28 cellular contexts compared by ENCODE assay signal in the genomic region with DNA sequence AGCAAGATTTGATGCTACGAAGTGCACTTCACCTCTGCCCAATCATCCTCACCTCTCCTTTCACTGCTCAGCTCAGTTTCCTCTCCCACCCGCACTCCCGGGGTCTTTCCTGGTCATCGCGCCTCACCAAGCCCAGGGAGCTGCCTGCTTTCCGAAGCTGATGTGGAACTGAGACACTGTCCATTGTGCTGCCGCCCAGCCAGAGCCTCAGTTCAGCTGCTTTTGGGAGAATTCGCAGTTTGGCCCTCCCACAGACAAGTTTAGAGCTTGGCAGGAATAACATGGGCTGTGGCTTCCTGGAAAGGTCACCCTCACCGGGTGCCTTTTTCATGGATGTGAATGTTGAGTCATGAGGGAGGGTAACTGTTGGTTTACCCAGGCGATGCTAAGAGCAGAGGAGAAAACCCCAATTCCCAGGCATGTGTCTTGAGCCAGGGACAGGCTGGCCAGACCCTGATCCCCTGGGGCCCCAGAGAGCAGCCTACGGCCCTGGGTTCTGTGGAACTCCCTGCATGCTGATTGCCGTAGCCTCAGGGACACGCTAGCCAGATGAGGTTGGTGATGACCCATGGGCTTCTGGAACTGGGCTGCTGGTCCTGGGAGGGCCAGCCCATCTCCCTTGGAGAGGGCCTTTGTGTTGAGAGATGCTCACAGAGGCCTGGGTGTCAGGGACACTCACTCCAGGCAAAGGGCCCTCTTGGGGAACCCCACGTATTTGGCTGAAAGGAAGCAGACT.
"Had no signal": no experiment of that assay in that cellular context is flagged by ENCODE, and none has a peak within 500 bp of the region (broad histone marks: within the 10 kb centered on the region; RNA-seq: fewer than 3 reads in every experiment).

No MANE protein-coding gene starts in this region.

- H3K4me1 Mint-ChIP-seq: activated CD4-positive, alpha-beta T cell treated with anti-CD3 and anti-CD28 coated beads for 36 hours; activated CD4-positive, alpha-beta T cell treated with anti-CD3 and anti-CD28 coated beads, Interleukin-2, amount 10 ng/mL, durations not matched to agents 7 days and 5 days; activated CD8-positive, alpha-beta memory T cell treated with anti-CD3 and anti-CD28 coated beads, Interleukin-2, amount 10 ng/mL, durations not matched to agents 7 days and 5 days; activated naive CD8-positive, alpha-beta T cell treated with anti-CD3 and anti-CD28 coated beads for 36 hours; activated T-helper 17 cell treated with anti-CD3 and anti-CD28 coated beads, Interleukin-2, amount 50 U/mL, for 72 hours had no signal

- DNase-seq: activated CD4-positive, alpha-beta memory T cell treated with anti-CD3 and anti-CD28 coated beads for 36 hours; activated CD4-positive, alpha-beta T cell treated with anti-CD3 and anti-CD28 coated beads for 36 hours; activated CD4-positive, alpha-beta T cell treated with anti-CD3 and anti-CD28 coated beads, Interleukin-2, amount 10 ng/mL, durations not matched to agents 7 days and 5 days; activated CD8-positive, alpha-beta memory T cell treated with anti-CD3 and anti-CD28 coated beads, Interleukin-2, amount 10 ng/mL, durations not matched to agents 7 days and 5 days; activated effector memory CD4-positive, alpha-beta T cell treated with anti-CD3 and anti-CD28 coated beads, Interleukin-2, amount 50 U/mL, for 16 hours; activated naive CD4-positive, alpha-beta T cell; activated naive CD4-positive, alpha-beta T cell treated with anti-CD3 and anti-CD28 coated beads, Interleukin-2, amount 50 U/mL, for 16 hours; activated naive CD8-positive, alpha-beta T cell treated with anti-CD3 and anti-CD28 coated beads for 36 hours; activated T-cell treated with anti-CD3 and anti-CD28 coated beads, Interleukin-2, amount 50 U/mL, for 1 hour; activated T-cell treated with anti-CD3 and anti-CD28 coated beads, Interleukin-2, amount 50 U/mL, for 72 hours; amniotic stem cell; brain microvascular endothelial cell; Karpas-422; KBM-7; NCI-H1105 treated with DMSO at 0.1 percent for 48 hours; NCI-H1436 treated with DMSO at 0.1 percent for 48 hours; NCI-H1694 treated with DMSO at 0.1 percent for 48 hours; NCI-H2029; NCI-H345; NCI-H524 treated with DMSO at 0.1 percent for 48 hours; SHP77 treated with DMSO at 0.1 percent for 48 hours; SK-N-SH had no signal

- H3K4me3 Mint-ChIP-seq: activated CD4-positive, alpha-beta memory T cell treated with anti-CD3 and anti-CD28 coated beads for 36 hours; activated CD4-positive, alpha-beta T cell treated with anti-CD3 and anti-CD28 coated beads for 36 hours; activated CD4-positive, alpha-beta T cell treated with anti-CD3 and anti-CD28 coated beads, Interleukin-2, amount 10 ng/mL, durations not matched to agents 7 days and 5 days; activated CD8-positive, alpha-beta memory T cell treated with anti-CD3 and anti-CD28 coated beads, Interleukin-2, amount 10 ng/mL, durations not matched to agents 7 days and 5 days; activated naive CD8-positive, alpha-beta T cell treated with anti-CD3 and anti-CD28 coated beads for 36 hours; activated T-cell treated with anti-CD3 and anti-CD28 coated beads, Interleukin-2, amount 50 U/mL, for 72 hours; activated T-helper 17 cell treated with anti-CD3 and anti-CD28 coated beads, Interleukin-2, amount 50 U/mL, for 72 hours; T-helper 1 cell treated with Interleukin-12 subunit alpha and Interleukin-12 subunit beta and Interleukin-4 antibody, amounts not matched to agents 30 μg/mL and 1 μg/mL, for 36 hours; T-helper 2 cell treated with Interferon-gamma antibody and Interleukin-4, amounts not matched to agents 5 μg/mL and 100 μg/mL, for 36 hours had no signal

- H3K27ac Mint-ChIP-seq: activated CD4-positive, alpha-beta memory T cell treated with anti-CD3 and anti-CD28 coated beads for 36 hours; activated CD4-positive, alpha-beta T cell treated with anti-CD3 and anti-CD28 coated beads for 36 hours; activated CD4-positive, alpha-beta T cell treated with anti-CD3 and anti-CD28 coated beads, Interleukin-2, amount 10 ng/mL, durations not matched to agents 7 days and 5 days; activated CD8-positive, alpha-beta memory T cell treated with anti-CD3 and anti-CD28 coated beads, Interleukin-2, amount 10 ng/mL, durations not matched to agents 7 days and 5 days; activated naive CD8-positive, alpha-beta T cell treated with anti-CD3 and anti-CD28 coated beads for 36 hours; activated T-cell treated with anti-CD3 and anti-CD28 coated beads, Interleukin-2, amount 50 U/mL, for 72 hours; activated T-helper 17 cell treated with anti-CD3 and anti-CD28 coated beads, Interleukin-2, amount 50 U/mL, for 72 hours; T-helper 1 cell treated with Interleukin-12 subunit alpha and Interleukin-12 subunit beta and Interleukin-4 antibody, amounts not matched to agents 30 μg/mL and 1 μg/mL, for 36 hours; T-helper 2 cell treated with Interferon-gamma antibody and Interleukin-4, amounts not matched to agents 5 μg/mL and 100 μg/mL, for 36 hours had no signal

- H3K4me3 ChIP-seq: cardiac muscle cell, SJSA1 had no signal

- H3K9me3 ChIP-seq: SK-N-SH had no signal

- ATAC-seq: activated CD4-positive, alpha-beta T cell treated with anti-CD3 and anti-CD28 coated beads for 36 hours; activated CD8-positive, alpha-beta memory T cell treated with anti-CD3 and anti-CD28 coated beads, Interleukin-2, amount 10 ng/mL, durations not matched to agents 7 days and 5 days; activated T-cell treated with anti-CD3 and anti-CD28 coated beads, Interleukin-2, amount 50 U/mL, for 72 hours; activated T-helper 17 cell treated with anti-CD3 and anti-CD28 coated beads, Interleukin-2, amount 50 U/mL, for 72 hours; Panc1 had no signal

- H3K27ac ChIP-seq: brain microvascular endothelial cell, cardiac muscle cell, SJSA1 had no signal

- H3K4me1 ChIP-seq: SJSA1 had no signal

- H3K27me3 ChIP-seq: brain microvascular endothelial cell, cardiac muscle cell, SJSA1 had no signal

- H3K9ac ChIP-seq: SK-N-SH had no signal

- H3K27me3 Mint-ChIP-seq: activated CD4-positive, alpha-beta memory T cell treated with anti-CD3 and anti-CD28 coated beads for 36 hours; activated CD4-positive, alpha-beta T cell treated with anti-CD3 and anti-CD28 coated beads for 36 hours; activated CD4-positive, alpha-beta T cell treated with anti-CD3 and anti-CD28 coated beads, Interleukin-2, amount 10 ng/mL, durations not matched to agents 7 days and 5 days; activated CD8-positive, alpha-beta memory T cell treated with anti-CD3 and anti-CD28 coated beads, Interleukin-2, amount 10 ng/mL, durations not matched to agents 7 days and 5 days; activated naive CD8-positive, alpha-beta T cell treated with anti-CD3 and anti-CD28 coated beads for 36 hours; activated T-helper 17 cell treated with anti-CD3 and anti-CD28 coated beads, Interleukin-2, amount 50 U/mL, for 72 hours had no signal

- H3K36me3 ChIP-seq: brain microvascular endothelial cell, cardiac muscle cell, SJSA1 had no signal
